ENCODE assay signal across 14 cellular contexts in the genomic region with DNA sequence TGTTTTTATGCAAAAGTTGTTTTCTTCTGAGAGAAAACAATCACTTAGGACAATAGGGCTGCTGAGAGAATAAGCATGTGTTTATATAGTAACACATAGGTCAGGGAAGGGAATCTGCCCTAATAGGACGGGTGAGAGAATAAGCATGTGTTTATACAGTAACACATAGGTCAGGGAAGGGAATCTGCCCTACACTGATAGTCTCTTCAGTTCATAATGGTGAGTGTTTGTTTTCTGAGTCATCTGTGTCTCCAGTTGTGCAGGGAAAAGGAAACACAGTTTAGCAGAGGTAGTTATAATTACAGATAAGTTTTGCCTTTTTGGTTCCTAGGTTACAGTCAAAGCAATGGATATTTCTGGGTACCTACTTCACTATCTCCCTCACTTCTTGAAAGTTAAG.
DNase-seq lines count a peak whose midpoint lies in the region; ATAC-seq and TF ChIP-seq lines count a peak whose summit lies in the region.
"Had no signal": no experiment of that assay in that cellular context is flagged by ENCODE, and none has a peak within 500 bp of the region (broad histone marks: within the 10 kb centered on the region; RNA-seq: fewer than 3 reads in every experiment).

No MANE protein-coding gene starts in this region.

- in situ Hi-C loops in Caki2 (cut with HindIII; ENCODE audit: low pct_unique_long_range_greater_than_20kb, low sequenced_read_pairs) = no loop called here

- H3K36me3 ChIP-seq in hepatocyte (replicated peaks; ENCODE audit: insufficient read depth, low read depth) = no peaks in the 10 kb centered on the region

- no peaks in the 10 kb centered on the region for H3K9me3 ChIP-seq in hepatocyte (ENCODE audit: low read depth)

- TF ChIP-seq CTCF in hepatocyte (IDR thresholded peaks at IDR 0.05; ENCODE audit: poor library complexity) (no peak), mesothelial cell of epicardium (IDR thresholded peaks at IDR 0.05; ENCODE audit: unreplicated experiment) (no peak)

- no peak overlapping the region for H3K27ac Mint-ChIP-seq in mesothelial cell of epicardium
- H3K27ac Mint-ChIP-seq: HFFc6 had no signal

- H3K4me1 Mint-ChIP-seq in mesothelial cell of epicardium = no peaks in the 10 kb centered on the region

- DNase-seq in Caki2 (ENCODE audit: low read depth) (peak; percentile 15), HT-29 (ENCODE audit: low spot score) (peak; percentile 2), NCI-H510A treated with DMSO at 0.1 percent for 48 hours (lab: John Stamatoyannopoulos, UW) (peak; percentile 91), hepatocyte (ENCODE audit: low spot score) (peak; percentile 13), Kasumi-1 (lab: John Stamatoyannopoulos, UW) (no peak), mesothelial cell of epicardium (ENCODE audit: low spot score in 2 of 2, unreplicated experiment in 2 of 2) (no peak)
- DNase-seq: EL, HFFc6, IMR-90, NCI-H1436 treated with DMSO at 0.1 percent for 48 hours, NCI-H446, RPMI8226 had no signal

- no peaks in the 10 kb centered on the region for H3K27me3 ChIP-seq in hepatocyte

- H4K20me1 ChIP-seq in hepatocyte (ENCODE audit: insufficient read depth, poor library complexity, severe bottlenecking) = no peaks in the 10 kb centered on the region

- no peak overlapping the region for H3K4me2 ChIP-seq in hepatocyte

- H2AFZ ChIP-seq in hepatocyte = no peak overlapping the region

- no peaks in the 10 kb centered on the region for H3K27me3 Mint-ChIP-seq in mesothelial cell of epicardium (ENCODE audit: low read depth)

- H3K4me1 ChIP-seq in hepatocyte (ENCODE audit: insufficient read depth) = no peaks in the 10 kb centered on the region

- ATAC-seq in HG03432 (IDR thresholded peaks at IDR 0.05; ENCODE audit: unreplicated experiment) (no peak), GM18867 (IDR thresholded peaks at IDR 0.05; ENCODE audit: unreplicated experiment) (no peak)

- no peak overlapping the region for H3K4me3 Mint-ChIP-seq in mesothelial cell of epicardium
- H3K4me3 Mint-ChIP-seq: HFFc6 had no signal

- no peaks in the 10 kb centered on the region for H3K79me2 ChIP-seq in hepatocyte

- H3K36me3 Mint-ChIP-seq in mesothelial cell of epicardium = no peaks in the 10 kb centered on the region

- H3K9me3 Mint-ChIP-seq in mesothelial cell of epicardium = no peaks in the 10 kb centered on the region

- WGBS in hepatocyte (ENCODE audit: low lambda C conversion rate, missing lambda C conversion rate) = 37% methylated on average over 1 of the region's 1 CpG

- no peak overlapping the region for H3K27ac ChIP-seq in hepatocyte

- no peak overlapping the region for H3K4me3 ChIP-seq in hepatocyte

- H3K9me2 ChIP-seq in hepatocyte (replicated peaks; ENCODE audit: insufficient read depth) = no peaks in the 10 kb centered on the region

Comparison
In these comparisons a context has a peak if more than half of its experiments do, and no peak if none do; other contexts are left out.
1. DNase-seq: peak in Caki2 (single experiment), HT-29 (single experiment), NCI-H510A treated with DMSO at 0.1 percent for 48 hours (single experiment) and hepatocyte (single experiment); none in Kasumi-1 (0 of 2) and mesothelial cell of epicardium (0 of 2).